Comparison of ENCODE assay signal across 13 cellular contexts in the genomic region with DNA sequence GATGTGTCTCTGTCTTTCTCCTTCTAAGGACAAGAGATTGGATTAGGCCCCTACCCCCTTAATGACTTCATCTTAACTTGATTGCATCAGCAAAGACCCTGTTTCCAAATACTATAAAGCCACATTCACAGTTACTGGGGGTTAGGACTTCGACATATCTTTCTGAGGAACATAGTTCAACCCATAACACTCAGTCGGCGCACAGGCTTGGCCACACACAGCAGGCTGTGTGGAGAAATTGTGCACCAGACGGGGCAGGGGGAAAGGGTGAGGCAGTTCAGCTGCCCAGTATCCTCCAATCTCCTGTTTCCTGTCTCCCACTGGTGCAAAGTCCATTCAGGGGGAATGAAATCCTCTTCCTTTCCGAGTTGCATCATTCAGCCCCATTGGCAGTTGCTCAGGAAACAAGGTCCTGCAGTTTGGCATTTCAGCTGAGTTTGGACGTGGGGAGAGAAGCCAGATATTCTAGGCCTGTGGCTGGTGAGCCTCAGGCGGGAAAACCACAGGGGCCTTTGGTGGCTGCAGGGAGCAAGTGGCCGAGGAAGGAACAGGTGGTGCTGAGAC. TPM values are rescaled to one million over a fixed set of nuclear protein-coding genes. Genes with fewer than 3 reads are reported as not detected.
DNase-seq lines count a peak whose midpoint lies in the region; ATAC-seq and TF ChIP-seq lines count a peak whose summit lies in the region.
"Had no signal": no experiment of that assay in that cellular context is flagged by ENCODE, and none has a peak within 500 bp of the region (broad histone marks: within the 10 kb centered on the region; RNA-seq: fewer than 3 reads in every experiment).

No MANE protein-coding gene starts in this region.

- H3K27me3 ChIP-seq in Caco-2 (replicated peaks; ENCODE audit: control insufficient read depth, insufficient read depth, low read length) (no peaks in the 10 kb centered on the region), mesenchymal stem cell (ENCODE audit: control insufficient read depth in 1 of 2, insufficient read depth in 1 of 2, low read length in 2 of 2) (peaks cover 5 to 6% of the 10 kb centered on the region in 2 experiments)

- H2AFZ ChIP-seq in mesenchymal stem cell (ENCODE audit: low read depth, low read length), result peak overlapping the region; percentile 36

- 95% methylated on average over 8 of the region's 8 CpGs for WGBS in mesenchymal stem cell

- no peak overlapping the region for H3K4me3 Mint-ChIP-seq in Caco-2 (ENCODE audit: unreplicated experiment)
- H3K4me3 Mint-ChIP-seq in naive thymus-derived CD8-positive, alpha-beta T cell, result no peak overlapping the region

- CTCF ChIA-PET in Caco-2 (lab: Charles Lee), result no interaction called here

- no peak overlapping the region for H2AK5ac ChIP-seq in mesenchymal stem cell (ENCODE audit: low read length, severe bottlenecking)

- no peak overlapping the region for H4K91ac ChIP-seq in mesenchymal stem cell (ENCODE audit: low read length)

- no peak overlapping the region for H3K9ac ChIP-seq in mesenchymal stem cell (ENCODE audit: low read length)

- no peak overlapping the region for H3K27ac Mint-ChIP-seq in Caco-2 (ENCODE audit: unreplicated experiment)
- peak overlapping the region in 1 of 10 donors; percentile 32 for H3K27ac Mint-ChIP-seq in naive thymus-derived CD8-positive, alpha-beta T cell

- no peak overlapping the region for H3K23ac ChIP-seq in mesenchymal stem cell (ENCODE audit: low read length in 2 of 2)

- H3K4me1 Mint-ChIP-seq in Caco-2 (ENCODE audit: low read depth, unreplicated experiment), result peaks cover 4% of the 10 kb centered on the region
- no peaks in the 10 kb centered on the region for H3K4me1 Mint-ChIP-seq in naive thymus-derived CD8-positive, alpha-beta T cell

- no peak overlapping the region for H3K18ac ChIP-seq in mesenchymal stem cell (ENCODE audit: low read depth in 1 of 2, low read length in 2 of 2)

- no peak overlapping the region for H2BK5ac ChIP-seq in mesenchymal stem cell (ENCODE audit: low read depth, low read length, poor library complexity, severe bottlenecking)

- no peak overlapping the region for H3K14ac ChIP-seq in mesenchymal stem cell (ENCODE audit: low read length in 2 of 2)

- POLR2A ChIA-PET in Caco-2 (lab: Charles Lee), result no interaction called here
- POLR2A ChIA-PET in naive thymus-derived CD8-positive, alpha-beta T cell (lab: Charles Lee), result no interaction called here

- TF ChIP-seq CTCF in Caco-2 (IDR thresholded peaks at IDR 0.05; ENCODE audit: insufficient read depth in 1 of 2, low read depth in 1 of 2, low read length in 1 of 2, severe bottlenecking in 1 of 2, unreplicated experiment in 1 of 2), result no peak

- H3K27me3 Mint-ChIP-seq in Caco-2 (ENCODE audit: insufficient read depth, unreplicated experiment), result peaks cover 3% of the 10 kb centered on the region
- H3K27me3 Mint-ChIP-seq in naive thymus-derived CD8-positive, alpha-beta T cell, result peaks cover 3 to 28% (median 20%) of the 10 kb centered on the region in 5 donors

- no peaks in the 10 kb centered on the region for H3K36me3 Mint-ChIP-seq in Caco-2 (ENCODE audit: insufficient read depth, unreplicated experiment)
- H3K36me3 Mint-ChIP-seq in naive thymus-derived CD8-positive, alpha-beta T cell, result peaks cover 0 to 7% (median 3%) of the 10 kb centered on the region in 3 donors

- no peak for ATAC-seq in GM21447 (IDR thresholded peaks at IDR 0.05; ENCODE audit: unreplicated experiment)
- no peak for ATAC-seq in naive thymus-derived CD8-positive, alpha-beta T cell
- ATAC-seq: esophagus mucosa had no signal

- H3K4ac ChIP-seq in mesenchymal stem cell (ENCODE audit: low read depth in 1 of 2, low read length in 2 of 2), result no peak overlapping the region

- H3K27ac ChIP-seq in mesenchymal stem cell (ENCODE audit: low read length, poor library complexity, severe bottlenecking), result no peak overlapping the region

- DNase-seq in Caco-2 (peak; percentile 38 to 50), NCI-H69 (lab: John Stamatoyannopoulos, UW) (peak; percentile 51), dermis microvascular lymphatic vessel endothelial cell (ENCODE audit: low read depth in 2 of 2) (peak; percentile 76 to 85), mesenchymal stem cell (no peak), NCI-H345 (lab: John Stamatoyannopoulos, UW) (no peak)
- no peak for DNase-seq in naive thymus-derived CD8-positive, alpha-beta T cell
- DNase-seq in activated CD8-positive, alpha-beta memory T cell treated with anti-CD3 and anti-CD28 coated beads for 24 hours, result no peak
- DNase-seq: activated CD4-positive, CD25-positive, alpha-beta regulatory T cell treated with anti-CD3 and anti-CD28 coated beads, Interleukin-2, amount 50 U/mL, for 72 hours; activated CD8-positive, alpha-beta memory T cell treated with anti-CD3 and anti-CD28 coated beads, Interleukin-2, amount 50 U/mL, for 4 hours; activated naive CD4-positive, alpha-beta T cell treated with anti-CD3 and anti-CD28 coated beads, Interleukin-2, amount 50 U/mL, for 16 hours; stimulated activated CD4-positive, alpha-beta T cell treated with anti-CD3 and anti-CD28 coated beads, Interleukin-15, amount 100 ng/mL, for 24 hours had no signal

- H3K4me3 ChIP-seq in Caco-2 (ENCODE audit: low read depth, low read length) (no peak overlapping the region), mesenchymal stem cell (ENCODE audit: insufficient read depth in 1 of 2, low read depth in 1 of 2, low read length in 2 of 2) (no peak overlapping the region)

- BruUV-seq in Caco-2 (replicated peaks; lab: Mats Ljungman, UMichigan), result no TSS peak

- no peak overlapping the region for H2BK15ac ChIP-seq in mesenchymal stem cell (ENCODE audit: low read depth, poor library complexity, severe bottlenecking)

- no peak overlapping the region for H2BK12ac ChIP-seq in mesenchymal stem cell (ENCODE audit: low read length in 2 of 2)

- intact Hi-C loops in Caco-2 (cut with micrococcal nuclease; ENCODE audit: unreplicated experiment), result no loop called here

- no peaks in the 10 kb centered on the region for H3K9me3 Mint-ChIP-seq in Caco-2 (ENCODE audit: unreplicated experiment)
- no peaks in the 10 kb centered on the region for H3K9me3 Mint-ChIP-seq in naive thymus-derived CD8-positive, alpha-beta T cell

- H3K9me3 ChIP-seq in Caco-2, result no peaks in the 10 kb centered on the region
- H3K9me3 ChIP-seq in mesenchymal stem cell (ENCODE audit: control insufficient read depth, low read length), result no peaks in the 10 kb centered on the region

- no peak overlapping the region for H3K4me2 ChIP-seq in mesenchymal stem cell (ENCODE audit: low read length, poor library complexity, severe bottlenecking)

- no peak overlapping the region for H2BK120ac ChIP-seq in mesenchymal stem cell (ENCODE audit: low read depth, low read length)

- H3K36me3 ChIP-seq in Caco-2 (ENCODE audit: control insufficient read depth, insufficient read depth, low read length) (no peaks in the 10 kb centered on the region), mesenchymal stem cell (ENCODE audit: control insufficient read depth in 1 of 2, insufficient read depth in 2 of 2, low read depth in 1 of 2, low read length in 2 of 2) (no peaks in the 10 kb centered on the region)

- peaks cover 11% of the 10 kb centered on the region for H3K4me1 ChIP-seq in Caco-2
- H3K4me1 ChIP-seq in mesenchymal stem cell (ENCODE audit: control insufficient read depth, insufficient read depth, low read depth, low read length), result no peaks in the 10 kb centered on the region

- no peaks in the 10 kb centered on the region for H3K79me1 ChIP-seq in mesenchymal stem cell (replicated peaks; ENCODE audit: low read length, poor library complexity, severe bottlenecking)

- no peak overlapping the region for H4K8ac ChIP-seq in mesenchymal stem cell (ENCODE audit: low read length)

RNA-seq across cellular contexts. Expression of a gene that starts 9.4 kb away (rescaled TPM):
- total RNA-seq in Caco-2 (2022) (0.23 and 0.98 TPM in 2 replicates), dermis microvascular lymphatic vessel endothelial cell (14.2 and 17.7 TPM in 2 replicates)
- 0.01 TPM for polyA plus RNA-seq in mesenchymal stem cell (2013, experiment 1 of 2)
- polyA plus RNA-seq in mesenchymal stem cell (2013, experiment 2 of 2), result 0.05 TPM
- total RNA-seq in naive thymus-derived CD8-positive, alpha-beta T cell, result 1 to 10 TPM; 1.2 to 1.8 TPM
- under 1 TPM in 1 of 3 donors, not detected in 2; 0.40 TPM for polyA plus RNA-seq in naive thymus-derived CD8-positive, alpha-beta T cell

Comparison
In these comparisons a context has a peak if more than half of its experiments do, and no peak if none do; other contexts are left out.
1. DNase-seq: peak in Caco-2 (2 of 2), NCI-H69 (single experiment) and dermis microvascular lymphatic vessel endothelial cell (2 of 2); none in mesenchymal stem cell (single experiment), NCI-H345 (single experiment), naive thymus-derived CD8-positive, alpha-beta T cell (0 of 10) and activated CD8-positive, alpha-beta memory T cell treated with anti-CD3 and anti-CD28 coated beads for 24 hours (single experiment).